ENCODE assay signal across 10 cellular contexts in the genomic region with DNA sequence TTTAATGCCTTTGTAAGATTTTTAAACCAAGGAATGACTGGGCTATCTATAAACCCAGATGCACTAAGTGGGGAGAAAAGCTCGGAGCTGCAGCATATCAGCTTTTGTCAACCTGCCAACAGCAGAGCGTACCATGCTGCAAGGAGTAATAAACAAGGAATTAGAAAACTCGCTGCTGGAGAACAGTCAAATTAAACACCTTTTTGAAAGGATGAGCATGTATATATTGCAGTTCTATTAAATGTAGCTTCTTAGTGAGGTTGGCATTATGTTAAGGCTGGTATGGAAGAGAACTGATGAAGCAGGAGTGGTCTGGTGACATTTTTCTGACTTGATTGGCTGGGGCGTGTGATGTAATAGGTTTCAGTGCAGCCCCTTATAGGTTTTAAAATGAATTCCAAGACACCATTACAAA.
DNase-seq lines count a peak whose midpoint lies in the region; ATAC-seq and TF ChIP-seq lines count a peak whose summit lies in the region.
"Had no signal": no experiment of that assay in that cellular context is flagged by ENCODE, and none has a peak within 500 bp of the region (broad histone marks: within the 10 kb centered on the region; RNA-seq: fewer than 3 reads in every experiment).

No MANE protein-coding gene starts in this region.

- CTCF ChIA-PET in SK-N-SH (lab: Yijun Ruan, JAX), result interaction anchor here (0.5 to 1.3 kb wide), 4 partner anchors 51 to 718 kb away, joined by 3 to 6 read pairs (median 3); no protein-coding TSS in a partner anchor

- 0 out of 4 replicates have a peak, but pooled peaks of 1 of the 2 experiments have one; percentile 14 for TF ChIP-seq EP300 in SK-N-SH (IDR thresholded peaks at IDR 0.05; ENCODE audit: borderline replicate concordance in 1 of 2, low read depth in 1 of 2, low read length in 1 of 2)

- 51% methylated on average over 4 of the region's 4 CpGs for WGBS in SK-N-SH (ENCODE audit: low lambda C conversion rate)

- H3K9ac ChIP-seq in SK-N-SH, result no peak overlapping the region

- TF ChIP-seq CTCF in AG10803 (conservative IDR thresholded peaks at IDR 0.05; ENCODE audit: low read length), result no peak
- no peak for TF ChIP-seq CTCF in SK-N-SH (IDR thresholded peaks at IDR 0.05)
- no peak for TF ChIP-seq CTCF in foreskin fibroblast (IDR thresholded peaks at IDR 0.05; ENCODE audit: low read depth, low read length)

- POLR2A ChIA-PET in SK-N-SH (lab: Yijun Ruan, JAX), result interaction anchor here (0.6 to 1.0 kb wide), 5 partner anchors 125 to 678 kb away, joined by 3 to 7 read pairs (median 3); no protein-coding TSS in a partner anchor

- ATAC-seq in HG02610 (IDR thresholded peaks at IDR 0.05; ENCODE audit: unreplicated experiment), result no peak

- TF ChIP-seq RAD21 in SK-N-SH (IDR thresholded peaks at IDR 0.05; ENCODE audit: low read length), result no peak

- H3K9me2 ChIP-seq in SK-N-SH, result no peaks in the 10 kb centered on the region

- H3K4me1 ChIP-seq in SK-N-SH (ENCODE audit: control insufficient read depth in 1 of 2, insufficient read depth in 2 of 2, low read depth in 1 of 2, low read length in 1 of 2) (peaks cover 7 to 17% of the 10 kb centered on the region in 2 experiments; a peak in 3 of 4 replicates), neuron (ENCODE audit: insufficient read depth, low read length) (peaks cover 38% of the 10 kb centered on the region)

- H3K4me3 ChIP-seq in AG10803 (ENCODE audit: low read length) (no peak overlapping the region), SK-N-SH (ENCODE audit: low read depth in 2 of 2, low read length in 1 of 2) (peak overlapping the region in 1 of 2 experiments; percentile 59; a peak in 2 of 4 replicates), foreskin fibroblast (ENCODE audit: low read depth in 1 of 2, low read length in 2 of 2) (peak overlapping the region in 1 of 2 donors; percentile 21), neuron (ENCODE audit: low read length) (no peak overlapping the region)

- H3K27me3 ChIP-seq in SK-N-SH (ENCODE audit: insufficient read depth) (no peaks in the 10 kb centered on the region), neuron (ENCODE audit: insufficient read depth, low read length) (no peaks in the 10 kb centered on the region)

- no peaks in the 10 kb centered on the region for H3K79me2 ChIP-seq in SK-N-SH (ENCODE audit: insufficient read depth)

- H3K36me3 ChIP-seq in SK-N-SH (replicated peaks in 1 of 2; ENCODE audit: control insufficient read depth in 1 of 2, insufficient read depth in 2 of 2, low read length in 1 of 2) (peaks cover 25 to 28% of the 10 kb centered on the region in 2 experiments), neuron (ENCODE audit: insufficient read depth, low read length) (peaks cover 12% of the 10 kb centered on the region)

- peak overlapping the region in 1 of 2 experiments; percentile 97; a peak in 2 of 4 replicates for H3K27ac ChIP-seq in SK-N-SH (ENCODE audit: low read depth in 2 of 2, low read length in 1 of 2)

- no peak overlapping the region for H3K4me2 ChIP-seq in SK-N-SH

- H2AFZ ChIP-seq in SK-N-SH (ENCODE audit: low read depth) (no peak overlapping the region), neuron (ENCODE audit: low read depth, low read length) (peak overlapping the region; percentile 18)

- H3F3A ChIP-seq in SK-N-SH (replicated peaks; ENCODE audit: insufficient read depth), result peaks cover 15% of the 10 kb centered on the region

- H3K9me3 ChIP-seq in SK-N-SH (no peaks in the 10 kb centered on the region), neuron (ENCODE audit: low read length) (no peaks in the 10 kb centered on the region)

- no peaks in the 10 kb centered on the region; the same call in 1 of the 2 replicates for H4K20me1 ChIP-seq in SK-N-SH (ENCODE audit: insufficient read depth)

- DNase-seq in AG10803 (ENCODE audit: low read depth) (peak; percentile 67), SK-N-SH (peak; percentile 60), foreskin fibroblast (peak; percentile 54 to 87), COLO668 (lab: John Stamatoyannopoulos, UW; ENCODE audit: unreplicated experiment) (no peak), NCI-H2171 treated with DMSO at 0.1 percent for 48 hours (lab: John Stamatoyannopoulos, UW) (no peak), GM19238 (ENCODE audit: insufficient read length, low spot score) (no peak)
- DNase-seq: activated effector memory CD4-positive, alpha-beta T cell treated with Interleukin-2 at 50 U/mL for 16 hours; DND-41 had no signal

TF ChIP-seq in SK-N-SH, 30 proteins besides CTCF, POLR2A, EP300 and RAD21:
- TF ChIP-seq JUND (IDR thresholded peaks at IDR 0.05) (no peak), RFX5 (IDR thresholded peaks at IDR 0.05; ENCODE audit: low read length) (peak; percentile 78), MXI1 (IDR thresholded peaks at IDR 0.05; ENCODE audit: low read depth, low read length) (peak; percentile 82)
TF ChIP-seq in SK-N-SH: peak in this region for 2.

Comparison
In these comparisons a context has a peak if more than half of its experiments do, and no peak if none do; other contexts are left out.
1. DNase-seq: peak in AG10803 (single experiment), SK-N-SH (single experiment) and foreskin fibroblast (2 of 2); none in COLO668 (single experiment), NCI-H2171 treated with DMSO at 0.1 percent for 48 hours (single experiment) and GM19238 (single experiment).